ENCODE assay signal across 1 cellular context in the genomic region with DNA sequence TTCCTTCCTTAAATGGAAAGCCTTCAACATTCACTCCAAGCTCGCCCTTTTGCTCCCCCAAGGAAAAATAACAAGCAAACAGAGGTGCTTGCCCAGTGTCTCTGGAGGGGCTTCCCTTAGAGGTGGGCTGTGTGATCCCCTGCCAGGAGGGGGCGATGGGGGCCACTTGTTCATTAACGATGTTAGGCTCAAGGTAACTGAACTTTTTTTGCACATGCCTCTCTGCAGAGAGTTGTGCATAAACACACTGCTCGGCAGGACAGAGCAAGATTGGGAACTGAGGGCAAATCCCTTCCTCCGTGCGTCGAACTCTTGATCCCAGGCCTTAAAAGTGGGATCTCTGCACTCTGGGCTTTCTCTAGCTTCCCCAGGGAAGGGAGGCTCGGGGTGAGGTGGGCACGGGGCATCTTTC.
TF ChIP-seq lines count a peak whose summit lies in the region.

No MANE protein-coding gene starts in this region.

TF ChIP-seq in GM12878, 131 proteins besides CTCF, POLR2A, EP300 and RAD21:
- TF ChIP-seq DPF2 (IDR thresholded peaks at IDR 0.05) = no peak
- TF ChIP-seq PRDM15 (CRISPR knock-in tag; IDR thresholded peaks at IDR 0.05) = no peak
- no peak for TF ChIP-seq RELA (IDR thresholded peaks at IDR 0.05; ENCODE audit: borderline replicate concordance, partially characterized antibody)
- no peak for TF ChIP-seq SMC3 (IDR thresholded peaks at IDR 0.05; ENCODE audit: borderline replicate concordance, low read length)
- TF ChIP-seq CREM (IDR thresholded peaks at IDR 0.05; ENCODE audit: low read depth) = no peak
- no peak for TF ChIP-seq TBL1XR1 (IDR thresholded peaks at IDR 0.05; ENCODE audit: low read depth, low read length)
- no peak for TF ChIP-seq BCL11A (IDR thresholded peaks at IDR 0.05; ENCODE audit: low read depth, low read length)
- TF ChIP-seq SREBF1 (IDR thresholded peaks at IDR 0.05; ENCODE audit: low read length) = no peak
- no peak for TF ChIP-seq RCOR1 (conservative IDR thresholded peaks at IDR 0.05; ENCODE audit: low read depth, low read length)
- no peak for TF ChIP-seq GATAD2B (conservative IDR thresholded peaks at IDR 0.05; ENCODE audit: low read depth)
- no peak for TF ChIP-seq MTA2 (IDR thresholded peaks at IDR 0.05; ENCODE audit: low read depth)
- TF ChIP-seq POLR2AphosphoS5 (IDR thresholded peaks at IDR 0.05; ENCODE audit: low read length) = no peak
- no peak for TF ChIP-seq WRNIP1 (IDR thresholded peaks at IDR 0.05; ENCODE audit: borderline replicate concordance, low read depth, low read length)
- TF ChIP-seq NR2C2 (IDR thresholded peaks at IDR 0.05; ENCODE audit: borderline replicate concordance, control insufficient read depth, insufficient read length, low read depth) = no peak
- TF ChIP-seq RFX5 (IDR thresholded peaks at IDR 0.05; ENCODE audit: low read depth, low read length) = no peak
- TF ChIP-seq NFYA (IDR thresholded peaks at IDR 0.05; ENCODE audit: borderline replicate concordance, low read depth, low read length) = no peak
- TF ChIP-seq PML (IDR thresholded peaks at IDR 0.05; ENCODE audit: low read length) = no peak
- TF ChIP-seq SP1 (IDR thresholded peaks at IDR 0.05; ENCODE audit: low read depth, low read length) = no peak
- no peak for TF ChIP-seq SMARCA5 (IDR thresholded peaks at IDR 0.05)
